29 cellular contexts compared by ENCODE assay signal in genomic region chr4:135032670-135033069, GRCh38.
"Had no signal": no experiment of that assay in that cellular context is flagged by ENCODE, and none has a peak within 500 bp of the region (broad histone marks: within the 10 kb centered on the region; RNA-seq: fewer than 3 reads in every experiment).

No MANE protein-coding gene starts in this region.

- H3K27ac ChIP-seq: adrenal gland, cardiac muscle cell, colonic mucosa, gastrocnemius medialis, ovary, skin epidermis, thoracic aorta, VCaP had no signal

- H3K4me1 ChIP-seq: adrenal gland, colonic mucosa, gastrocnemius medialis had no signal

- H3K36me3 ChIP-seq: adrenal gland, cardiac muscle cell, colonic mucosa, gastrocnemius medialis, ovary, thoracic aorta had no signal

- DNase-seq: activated CD4-positive, alpha-beta T cell treated with anti-CD3 and anti-CD28 coated beads for 48 hours; activated CD4-positive, alpha-beta T cell treated with anti-CD3 and anti-CD28 coated beads, Interleukin-2, amount 50 U/mL, for 48 hours; activated CD8-positive, alpha-beta memory T cell treated with anti-CD3 and anti-CD28 coated beads, Interleukin-2, amount 50 U/mL, for 4 hours; activated effector memory CD4-positive, alpha-beta T cell treated with anti-CD3 and anti-CD28 coated beads, Interleukin-2, amount 50 U/mL, for 16 hours; activated naive CD4-positive, alpha-beta T cell treated with anti-CD3 and anti-CD28 coated beads for 36 hours; activated naive CD8-positive, alpha-beta T cell treated with anti-CD3 and anti-CD28 coated beads for 36 hours; activated T-cell treated with anti-CD3 and anti-CD28 coated beads, Interleukin-2, amount 50 U/mL, for 1 hour; adrenal gland; aorta; cerebellar nuclear complex; colonic mucosa; effector CD8-positive, alpha-beta T cell; gastrocnemius medialis; glutamatergic neuron; immature natural killer cell; kidney; left colon; mammary epithelial cell; naive B cell; nephron progenitor cell; ovary; stimulated activated CD4-positive, alpha-beta T cell treated with anti-CD3 and anti-CD28 coated beads, Interleukin-12 subunit alpha, Interleukin-12 subunit beta, amount 100 ng/mL, for 4 hours; stimulated activated CD4-positive, alpha-beta T cell treated with anti-CD3 and anti-CD28 coated beads, Interleukin-4, amount 100 ng/mL, for 1 hour; stimulated activated naive CD8-positive, alpha-beta T cell treated with anti-CD3 and anti-CD28 coated beads, Interleukin-15, Interleukin-2, amounts not matched to agents 100 U/mL and 50 U/mL, for 24 hours; trophoblast cell had no signal

- H3K27me3 ChIP-seq: adrenal gland, cardiac muscle cell, colonic mucosa, gastrocnemius medialis, ovary had no signal

- H3K9me3 ChIP-seq: adrenal gland, colonic mucosa, gastrocnemius medialis, ovary, thoracic aorta had no signal

- H3K4me3 ChIP-seq: adrenal gland, cardiac muscle cell, colonic mucosa, gastrocnemius medialis, ovary, skin epidermis, thoracic aorta had no signal
